In the genomic region with DNA sequence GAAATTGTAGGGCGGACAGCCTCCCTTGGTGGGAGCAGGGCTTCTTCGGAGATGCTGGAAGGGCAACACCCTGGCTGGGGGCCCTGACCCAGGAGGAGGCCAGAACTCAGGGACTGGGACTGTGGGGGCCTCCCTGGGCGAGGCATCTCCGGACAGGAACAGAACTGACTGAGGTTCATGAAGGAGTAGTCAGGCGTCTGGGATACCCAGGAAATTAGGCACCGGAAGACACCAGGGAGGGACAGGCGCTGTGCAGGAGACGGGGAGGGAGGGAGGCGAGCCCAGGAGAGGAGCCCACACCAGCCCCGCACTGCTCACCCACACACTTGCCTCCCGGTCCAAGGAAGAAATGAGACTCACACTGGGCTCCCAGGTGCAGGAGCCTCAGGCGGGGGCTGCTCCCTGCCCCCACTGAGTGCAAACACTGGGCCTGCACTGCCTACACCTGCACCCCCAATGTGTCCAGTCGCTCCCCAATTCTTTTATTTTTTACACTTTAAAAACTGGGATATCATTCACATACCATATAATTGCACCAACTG, we compare ENCODE assay signal across 13 cellular contexts.
DNase-seq lines count a peak whose midpoint lies in the region; ATAC-seq and TF ChIP-seq lines count a peak whose summit lies in the region.
"Had no signal": no experiment of that assay in that cellular context is flagged by ENCODE, and none has a peak within 500 bp of the region (broad histone marks: within the 10 kb centered on the region; RNA-seq: fewer than 3 reads in every experiment).

No MANE protein-coding gene starts in this region.

- no peak for TF ChIP-seq POLR2A in testis (IDR thresholded peaks at IDR 0.05)

- H3K4me3 ChIP-seq in naive thymus-derived CD4-positive, alpha-beta T cell (ENCODE audit: low read length): no peak overlapping the region
- H3K4me3 ChIP-seq in testis: no peak overlapping the region
- H3K4me3 ChIP-seq: BLaER1 treated with 17β-estradiol and CSF1 and Interleukin-3, amounts not matched to agents 10 nM and 100 nM; GM23338; HAP-1 had no signal

- no peak for TF ChIP-seq CTCF in testis (IDR thresholded peaks at IDR 0.05)

- DNase-seq in activated naive CD8-positive, alpha-beta T cell treated with anti-CD3 and anti-CD28 coated beads, Interleukin-2, amount 50 U/mL, for 24 hours: no peak
- no peak for DNase-seq in activated naive CD8-positive, alpha-beta T cell treated with anti-CD3 and anti-CD28 coated beads for 36 hours
- DNase-seq in ecto neural progenitor cell (ENCODE audit: low spot score) (peak; percentile 42), testis (peak; percentile 4), 8988T (no peak)
- no peak for DNase-seq in naive thymus-derived CD4-positive, alpha-beta T cell
- no peak for DNase-seq in activated CD4-positive, alpha-beta T cell treated with anti-CD3 and anti-CD28 coated beads, Interleukin-2, amount 10 ng/mL, durations not matched to agents 7 days and 5 days
- DNase-seq: ACHN; CD4-positive, CD25-positive, alpha-beta regulatory T cell; DMS 273 treated with DMSO at 0.1 percent for 48 hours had no signal

- H3K4me1 Mint-ChIP-seq in activated naive CD8-positive, alpha-beta T cell treated with anti-CD3 and anti-CD28 coated beads, Interleukin-2, amount 50 U/mL, for 24 hours: no peaks in the 10 kb centered on the region
- H3K4me1 Mint-ChIP-seq in activated naive CD8-positive, alpha-beta T cell treated with anti-CD3 and anti-CD28 coated beads for 36 hours: no peaks in the 10 kb centered on the region
- H3K4me1 Mint-ChIP-seq in naive thymus-derived CD4-positive, alpha-beta T cell: peaks cover 0 to 7% (median 0%) of the 10 kb centered on the region in 7 donors
- H3K4me1 Mint-ChIP-seq in activated CD4-positive, alpha-beta T cell treated with anti-CD3 and anti-CD28 coated beads, Interleukin-2, amount 10 ng/mL, durations not matched to agents 7 days and 5 days: no peaks in the 10 kb centered on the region
- H3K4me1 Mint-ChIP-seq: CD4-positive, CD25-positive, alpha-beta regulatory T cell had no signal

- intact Hi-C loops in naive thymus-derived CD4-positive, alpha-beta T cell (cut with micrococcal nuclease): no loop called here
- intact Hi-C loops in testis (cut with DNase I; ENCODE audit: low total_unique reads): no loop called here

- POLR2A ChIA-PET in naive thymus-derived CD4-positive, alpha-beta T cell (lab: Charles Lee): no interaction called here
- POLR2A ChIA-PET in activated CD4-positive, alpha-beta T cell treated with anti-CD3 and anti-CD28 coated beads, Interleukin-2, amount 10 ng/mL, durations not matched to agents 7 days and 5 days (lab: Charles Lee): no interaction called here

- no peak overlapping the region for H3K27ac ChIP-seq in naive thymus-derived CD4-positive, alpha-beta T cell (ENCODE audit: low read depth, low read length)
- H3K27ac ChIP-seq in testis: no peak overlapping the region
- H3K27ac ChIP-seq: BLaER1 treated with 17β-estradiol and CSF1 and Interleukin-3, amounts not matched to agents 10 nM and 100 nM had no signal

- WGBS in testis, 2 donors: 64 to 83% methylated on average over 12 to 13 of the region's 13 CpGs

- no peaks in the 10 kb centered on the region for H3K4me1 ChIP-seq in naive thymus-derived CD4-positive, alpha-beta T cell (ENCODE audit: control insufficient read depth in 2 of 2, insufficient read depth in 2 of 2, low read length in 2 of 2)
- peaks cover 6% of the 10 kb centered on the region for H3K4me1 ChIP-seq in testis
- H3K4me1 ChIP-seq: HAP-1 had no signal

- CTCF ChIA-PET in naive thymus-derived CD4-positive, alpha-beta T cell (lab: Charles Lee): no interaction called here
- CTCF ChIA-PET in activated CD4-positive, alpha-beta T cell treated with anti-CD3 and anti-CD28 coated beads, Interleukin-2, amount 10 ng/mL, durations not matched to agents 7 days and 5 days (lab: Charles Lee): no interaction called here

- H3K9me3 ChIP-seq in naive thymus-derived CD4-positive, alpha-beta T cell (ENCODE audit: control insufficient read depth in 2 of 3, low read length in 3 of 3): no peaks in the 10 kb centered on the region
- no peaks in the 10 kb centered on the region for H3K9me3 ChIP-seq in testis
- H3K9me3 ChIP-seq: HAP-1 had no signal

- no peaks in the 10 kb centered on the region for H3K36me3 ChIP-seq in naive thymus-derived CD4-positive, alpha-beta T cell (ENCODE audit: control insufficient read depth in 2 of 3, insufficient read depth in 3 of 3, low read length in 3 of 3)
- no peaks in the 10 kb centered on the region for H3K36me3 ChIP-seq in testis (ENCODE audit: low read depth, missing control alignments)
- H3K36me3 ChIP-seq: BLaER1 treated with 17β-estradiol and CSF1 and Interleukin-3, amounts not matched to agents 10 nM and 100 nM; HAP-1 had no signal

- H3K27me3 ChIP-seq in naive thymus-derived CD4-positive, alpha-beta T cell (ENCODE audit: control insufficient read depth in 2 of 2, insufficient read depth in 2 of 2, low read length in 2 of 2): no peaks in the 10 kb centered on the region
- no peaks in the 10 kb centered on the region for H3K27me3 ChIP-seq in testis
- H3K27me3 ChIP-seq: BLaER1 treated with 17β-estradiol and CSF1 and Interleukin-3, amounts not matched to agents 10 nM and 100 nM had no signal

- no peak overlapping the region for H3K27ac Mint-ChIP-seq in activated naive CD8-positive, alpha-beta T cell treated with anti-CD3 and anti-CD28 coated beads, Interleukin-2, amount 50 U/mL, for 24 hours
- no peak overlapping the region for H3K27ac Mint-ChIP-seq in activated naive CD8-positive, alpha-beta T cell treated with anti-CD3 and anti-CD28 coated beads for 36 hours
- no peak overlapping the region for H3K27ac Mint-ChIP-seq in naive thymus-derived CD4-positive, alpha-beta T cell
- no peak overlapping the region for H3K27ac Mint-ChIP-seq in activated CD4-positive, alpha-beta T cell treated with anti-CD3 and anti-CD28 coated beads, Interleukin-2, amount 10 ng/mL, durations not matched to agents 7 days and 5 days
- H3K27ac Mint-ChIP-seq: CD4-positive, CD25-positive, alpha-beta regulatory T cell; GM23338 had no signal

- ATAC-seq in activated naive CD8-positive, alpha-beta T cell treated with anti-CD3 and anti-CD28 coated beads, Interleukin-2, amount 50 U/mL, for 24 hours: peak; percentile 6
- peak; percentile 24 for ATAC-seq in naive thymus-derived CD4-positive, alpha-beta T cell
- ATAC-seq: GM23338 had no signal

- H3K36me3 Mint-ChIP-seq in activated naive CD8-positive, alpha-beta T cell treated with anti-CD3 and anti-CD28 coated beads, Interleukin-2, amount 50 U/mL, for 24 hours (ENCODE audit: low read depth): no peaks in the 10 kb centered on the region
- no peaks in the 10 kb centered on the region for H3K36me3 Mint-ChIP-seq in activated naive CD8-positive, alpha-beta T cell treated with anti-CD3 and anti-CD28 coated beads for 36 hours
- no peaks in the 10 kb centered on the region for H3K36me3 Mint-ChIP-seq in naive thymus-derived CD4-positive, alpha-beta T cell
- H3K36me3 Mint-ChIP-seq in activated CD4-positive, alpha-beta T cell treated with anti-CD3 and anti-CD28 coated beads, Interleukin-2, amount 10 ng/mL, durations not matched to agents 7 days and 5 days (ENCODE audit: low read depth): no peaks in the 10 kb centered on the region
- H3K36me3 Mint-ChIP-seq: CD4-positive, CD25-positive, alpha-beta regulatory T cell had no signal

- no peak overlapping the region for H3K4me3 Mint-ChIP-seq in activated naive CD8-positive, alpha-beta T cell treated with anti-CD3 and anti-CD28 coated beads, Interleukin-2, amount 50 U/mL, for 24 hours
- H3K4me3 Mint-ChIP-seq in activated naive CD8-positive, alpha-beta T cell treated with anti-CD3 and anti-CD28 coated beads for 36 hours: no peak overlapping the region
- no peak overlapping the region for H3K4me3 Mint-ChIP-seq in naive thymus-derived CD4-positive, alpha-beta T cell
- no peak overlapping the region for H3K4me3 Mint-ChIP-seq in activated CD4-positive, alpha-beta T cell treated with anti-CD3 and anti-CD28 coated beads, Interleukin-2, amount 10 ng/mL, durations not matched to agents 7 days and 5 days
- H3K4me3 Mint-ChIP-seq: CD4-positive, CD25-positive, alpha-beta regulatory T cell; GM23338 had no signal

- no peaks in the 10 kb centered on the region for H3K9me3 Mint-ChIP-seq in activated naive CD8-positive, alpha-beta T cell treated with anti-CD3 and anti-CD28 coated beads, Interleukin-2, amount 50 U/mL, for 24 hours
- H3K9me3 Mint-ChIP-seq in activated naive CD8-positive, alpha-beta T cell treated with anti-CD3 and anti-CD28 coated beads for 36 hours: peaks cover 7% of the 10 kb centered on the region
- H3K9me3 Mint-ChIP-seq in naive thymus-derived CD4-positive, alpha-beta T cell: peaks cover 0 to 30% (median 6%) of the 10 kb centered on the region in 11 donors
- no peaks in the 10 kb centered on the region for H3K9me3 Mint-ChIP-seq in activated CD4-positive, alpha-beta T cell treated with anti-CD3 and anti-CD28 coated beads, Interleukin-2, amount 10 ng/mL, durations not matched to agents 7 days and 5 days

- H3K27me3 Mint-ChIP-seq in activated naive CD8-positive, alpha-beta T cell treated with anti-CD3 and anti-CD28 coated beads, Interleukin-2, amount 50 U/mL, for 24 hours: peaks cover 3% of the 10 kb centered on the region
- peaks cover 18% of the 10 kb centered on the region for H3K27me3 Mint-ChIP-seq in activated naive CD8-positive, alpha-beta T cell treated with anti-CD3 and anti-CD28 coated beads for 36 hours
- peaks cover 0 to 21% (median 5%) of the 10 kb centered on the region in 5 donors for H3K27me3 Mint-ChIP-seq in naive thymus-derived CD4-positive, alpha-beta T cell
- peaks cover 14% of the 10 kb centered on the region for H3K27me3 Mint-ChIP-seq in activated CD4-positive, alpha-beta T cell treated with anti-CD3 and anti-CD28 coated beads, Interleukin-2, amount 10 ng/mL, durations not matched to agents 7 days and 5 days

Comparison
In these comparisons a context has a peak if more than half of its experiments do, and no peak if none do; other contexts are left out.
1. DNase-seq: peak in ecto neural progenitor cell (single experiment) and testis (single experiment); none in activated naive CD8-positive, alpha-beta T cell treated with anti-CD3 and anti-CD28 coated beads, Interleukin-2, amount 50 U/mL, for 24 hours (single experiment), activated naive CD8-positive, alpha-beta T cell treated with anti-CD3 and anti-CD28 coated beads for 36 hours (single experiment), naive thymus-derived CD4-positive, alpha-beta T cell (0 of 9), 8988T (single experiment) and activated CD4-positive, alpha-beta T cell treated with anti-CD3 and anti-CD28 coated beads, Interleukin-2, amount 10 ng/mL, durations not matched to agents 7 days and 5 days (single experiment).